Comparison of ENCODE assay signal across 16 cellular contexts in genomic region chr9:31388660-31389059, GRCh38.
DNase-seq lines count a peak whose midpoint lies in the region; ATAC-seq and TF ChIP-seq lines count a peak whose summit lies in the region.
"Had no signal": no experiment of that assay in that cellular context is flagged by ENCODE, and none has a peak within 500 bp of the region (broad histone marks: within the 10 kb centered on the region; RNA-seq: fewer than 3 reads in every experiment).

No MANE protein-coding gene starts in this region.

- peaks cover 0 to 4% of the 10 kb centered on the region in 2 donors for H3K36me3 Mint-ChIP-seq in CD4-positive, alpha-beta memory T cell
- H3K36me3 Mint-ChIP-seq: IgD-negative memory B cell had no signal

- CTCF ChIA-PET in SK-N-SH (lab: Yijun Ruan, JAX), result no interaction called here
- CTCF ChIA-PET in CD4-positive, alpha-beta memory T cell (lab: Charles Lee; ENCODE audit: partially characterized antibody), result no interaction called here

- no peaks in the 10 kb centered on the region for H4K20me1 ChIP-seq in SK-N-SH (ENCODE audit: insufficient read depth)
- H4K20me1 ChIP-seq: BLaER1 had no signal

- no peak overlapping the region for H3K4me2 ChIP-seq in SK-N-SH
- H3K4me2 ChIP-seq: BLaER1 had no signal

- no peaks in the 10 kb centered on the region for H3K36me3 ChIP-seq in SK-N-SH (replicated peaks in 1 of 2; ENCODE audit: control insufficient read depth in 1 of 2, insufficient read depth in 2 of 2, low read length in 1 of 2)
- no peaks in the 10 kb centered on the region for H3K36me3 ChIP-seq in CD4-positive, alpha-beta memory T cell (ENCODE audit: insufficient read depth, low read length)
- H3K36me3 ChIP-seq: BLaER1, HAP-1 had no signal

- H3K4me3 ChIP-seq in SK-N-SH (ENCODE audit: low read depth in 2 of 2, low read length in 1 of 2), result no peak overlapping the region
- H3K4me3 ChIP-seq in epithelial cell of esophagus (ENCODE audit: low read length), result no peak overlapping the region
- no peak overlapping the region for H3K4me3 ChIP-seq in CD4-positive, alpha-beta memory T cell (ENCODE audit: low read length in 2 of 2)
- H3K4me3 ChIP-seq: BLaER1, GM12878, HAP-1 had no signal

- H3F3A ChIP-seq in SK-N-SH (replicated peaks; ENCODE audit: insufficient read depth), result no peaks in the 10 kb centered on the region

- TF ChIP-seq CTCF in SK-N-SH (IDR thresholded peaks at IDR 0.05) (no peak), epithelial cell of esophagus (IDR thresholded peaks at IDR 0.05; ENCODE audit: insufficient read depth, low read depth, low read length, missing control alignments) (no peak)

- H3K79me2 ChIP-seq in SK-N-SH (ENCODE audit: insufficient read depth), result no peaks in the 10 kb centered on the region

- H3K4me1 Mint-ChIP-seq in CD4-positive, alpha-beta memory T cell, result peaks cover 15 to 24% (median 20%) of the 10 kb centered on the region in 4 donors

- POLR2A ChIA-PET in SK-N-SH (lab: Yijun Ruan, JAX), result no interaction called here
- POLR2A ChIA-PET in CD4-positive, alpha-beta memory T cell (lab: Charles Lee; ENCODE audit: partially characterized antibody), result no interaction called here

- no peak overlapping the region for H3K4me3 Mint-ChIP-seq in CD4-positive, alpha-beta memory T cell
- H3K4me3 Mint-ChIP-seq: IgD-negative memory B cell had no signal

- no peaks in the 10 kb centered on the region for H3K9me2 ChIP-seq in SK-N-SH

- H2AFZ ChIP-seq in SK-N-SH (ENCODE audit: low read depth), result no peak overlapping the region

- TF ChIP-seq EP300 in SK-N-SH (IDR thresholded peaks at IDR 0.05; ENCODE audit: borderline replicate concordance in 1 of 2, low read depth in 1 of 2, low read length in 1 of 2), result no peak

- ATAC-seq in SK-N-SH treated with all-trans-retinoic acid at 6 μM for 48 hours (no peak), GM21367 (IDR thresholded peaks at IDR 0.05; ENCODE audit: unreplicated experiment) (no peak), GM19395 (IDR thresholded peaks at IDR 0.05; ENCODE audit: unreplicated experiment) (no peak)
- ATAC-seq: GM12878 had no signal

- H3K9me3 ChIP-seq in SK-N-SH, result no peaks in the 10 kb centered on the region
- H3K9me3 ChIP-seq in CD4-positive, alpha-beta memory T cell (ENCODE audit: control insufficient read depth in 1 of 2, low read length in 2 of 2), result no peaks in the 10 kb centered on the region
- H3K9me3 ChIP-seq: BLaER1, HAP-1 had no signal

- WGBS in SK-N-SH (ENCODE audit: low lambda C conversion rate), result 71% methylated on average over 1 of the region's 1 CpG

- H3K27me3 ChIP-seq in SK-N-SH (ENCODE audit: insufficient read depth), result no peaks in the 10 kb centered on the region
- no peaks in the 10 kb centered on the region for H3K27me3 ChIP-seq in CD4-positive, alpha-beta memory T cell (ENCODE audit: insufficient read depth, low read length)
- H3K27me3 ChIP-seq: BLaER1 had no signal

- no peak overlapping the region for H3K27ac ChIP-seq in SK-N-SH (ENCODE audit: low read depth in 2 of 2, low read length in 1 of 2)
- H3K27ac ChIP-seq in CD4-positive, alpha-beta memory T cell (ENCODE audit: low read depth, low read length), result no peak overlapping the region
- H3K27ac ChIP-seq: BLaER1 had no signal

- no peak overlapping the region for H3K27ac Mint-ChIP-seq in CD4-positive, alpha-beta memory T cell
- H3K27ac Mint-ChIP-seq: IgD-negative memory B cell had no signal

- no peak overlapping the region for H3K9ac ChIP-seq in SK-N-SH
- H3K9ac ChIP-seq: BLaER1 had no signal

- DNase-seq in SK-N-SH (no peak), amniotic epithelial cell (ENCODE audit: low read depth) (peak; percentile 4), epithelial cell of esophagus (ENCODE audit: low read depth) (peak; percentile 59)
- DNase-seq in CD4-positive, alpha-beta memory T cell, result no peak
- DNase-seq: 8988T, AML-193, Calu3, DMS 273 treated with DMSO at 0.1 percent for 48 hours, DMS79 had no signal

- H3K4me1 ChIP-seq in SK-N-SH (ENCODE audit: control insufficient read depth in 1 of 2, insufficient read depth in 2 of 2, low read depth in 1 of 2, low read length in 1 of 2), result no peaks in the 10 kb centered on the region; a peak in 2 of 4 replicates
- peaks cover 11% of the 10 kb centered on the region for H3K4me1 ChIP-seq in CD4-positive, alpha-beta memory T cell (ENCODE audit: insufficient read depth, low read length)

- peaks cover 0 to 4% (median 0%) of the 10 kb centered on the region in 8 donors for H3K9me3 Mint-ChIP-seq in CD4-positive, alpha-beta memory T cell
- H3K9me3 Mint-ChIP-seq: IgD-negative memory B cell had no signal

- TF ChIP-seq RAD21 in SK-N-SH (IDR thresholded peaks at IDR 0.05; ENCODE audit: low read length), result no peak

- H3K27me3 Mint-ChIP-seq in CD4-positive, alpha-beta memory T cell, result no peaks in the 10 kb centered on the region
- H3K27me3 Mint-ChIP-seq: IgD-negative memory B cell had no signal

- intact Hi-C loops in CD4-positive, alpha-beta memory T cell (cut with micrococcal nuclease), result no loop called here

TF ChIP-seq in SK-N-SH treated with all-trans-retinoic acid at 6 μM for 48 hours, 23 proteins besides CTCF, POLR2A, EP300 and RAD21:
- TF ChIP-seq CSRNP3 (CRISPR knock-in tag; IDR thresholded peaks at IDR 0.05), result no peak
- TF ChIP-seq ISL1 (CRISPR knock-in tag; IDR thresholded peaks at IDR 0.05), result 0 out of 2 replicates have a peak, but pooled peaks have one; percentile 13
- TF ChIP-seq ZC3H10 (CRISPR knock-in tag; IDR thresholded peaks at IDR 0.05), result no peak
- TF ChIP-seq ZNF8 (CRISPR knock-in tag; IDR thresholded peaks at IDR 0.05), result no peak

TF ChIP-seq in SK-N-SH, 30 proteins besides CTCF, POLR2A, EP300 and RAD21:
- TF ChIP-seq MAX (IDR thresholded peaks at IDR 0.05; ENCODE audit: low read depth) (no peak), FOXJ3 (CRISPR knock-in tag; IDR thresholded peaks at IDR 0.05) (no peak), FOXM1 (IDR thresholded peaks at IDR 0.05; ENCODE audit: low read depth) (no peak)

Comparison
In these comparisons a context has a peak if more than half of its experiments do, and no peak if none do; other contexts are left out.
1. DNase-seq: peak in amniotic epithelial cell (single experiment) and epithelial cell of esophagus (single experiment); none in SK-N-SH (single experiment) and CD4-positive, alpha-beta memory T cell (0 of 5).